Comparison of ENCODE assay signal across 10 cellular contexts in genomic region chr16:89506791-89507191, GRCh38. TPM values are rescaled to one million over a fixed set of nuclear protein-coding genes. Genes with fewer than 3 reads are reported as not detected.
DNase-seq lines count a peak whose midpoint lies in the region; ATAC-seq and TF ChIP-seq lines count a peak whose summit lies in the region.
"Had no signal": no experiment of that assay in that cellular context is flagged by ENCODE, and none has a peak within 500 bp of the region (broad histone marks: within the 10 kb centered on the region; RNA-seq: fewer than 3 reads in every experiment).

No MANE protein-coding gene starts in this region.

- peak overlapping the region; percentile 89 to 95 for H3K27ac ChIP-seq in testis

- 21 to 30% methylated on average over 15 of the region's 15 CpGs for WGBS in testis, 2 donors

- peaks cover 4% of the 10 kb centered on the region for H3K36me3 Mint-ChIP-seq in activated CD4-positive, alpha-beta T cell treated with anti-CD3 and anti-CD28 coated beads for 36 hours (ENCODE audit: low read depth)

- CTCF ChIA-PET in activated CD4-positive, alpha-beta T cell treated with anti-CD3 and anti-CD28 coated beads for 36 hours (lab: Charles Lee): interaction anchor here (0.5 to 1.3 kb wide), 3 partner anchors 60 to 286 kb away, joined by 3 read pairs; no protein-coding TSS in a partner anchor

- peak overlapping the region; percentile 93 for H3K9ac ChIP-seq in iPS-15b (ENCODE audit: low read depth, low read length)

- peak overlapping the region; percentile 90 for H3K4me3 Mint-ChIP-seq in activated CD4-positive, alpha-beta T cell treated with anti-CD3 and anti-CD28 coated beads for 36 hours

- no peaks in the 10 kb centered on the region for H3K9me3 Mint-ChIP-seq in activated CD4-positive, alpha-beta T cell treated with anti-CD3 and anti-CD28 coated beads for 36 hours (ENCODE audit: low read depth)

- H3K27me3 Mint-ChIP-seq in activated CD4-positive, alpha-beta T cell treated with anti-CD3 and anti-CD28 coated beads for 36 hours: no peaks in the 10 kb centered on the region

- peaks cover 9% of the 10 kb centered on the region for H3K27me3 ChIP-seq in iPS-15b (ENCODE audit: control insufficient read depth, insufficient read depth, low read length)
- no peaks in the 10 kb centered on the region for H3K27me3 ChIP-seq in testis
- H3K27me3 ChIP-seq: foreskin keratinocyte had no signal

- no peak for ATAC-seq in activated CD4-positive, alpha-beta T cell treated with anti-CD3 and anti-CD28 coated beads for 36 hours

- DNase-seq in activated CD4-positive, alpha-beta T cell treated with anti-CD3 and anti-CD28 coated beads for 36 hours: peak; percentile 43
- DNase-seq in activated CD4-positive, alpha-beta T cell treated with anti-CD3 and anti-CD28 coated beads for 1 hour: no peak
- peak; percentile 71 for DNase-seq in activated effector memory CD4-positive, alpha-beta T cell treated with anti-CD3 and anti-CD28 coated beads, Interleukin-2, amount 50 U/mL, for 16 hours
- DNase-seq in testis (no peak), D341Med (ENCODE audit: low spot score) (no peak), NCI-H774 (lab: John Stamatoyannopoulos, UW) (no peak), cerebellar nuclear complex (lab: John Stamatoyannopoulos, UW) (no peak)
- DNase-seq: foreskin keratinocyte, MM.1S had no signal

- intact Hi-C loops in activated CD4-positive, alpha-beta T cell treated with anti-CD3 and anti-CD28 coated beads for 36 hours (cut with DNase I, micrococcal nuclease): loop anchor here (2.0 to 10.0 kb wide), 7 partner anchors 174 to 722 kb away; partner anchors contain the start of genes ACSF3 (in 1 of the 2), FANCA (in 1 of the 2) and PIEZO1 (in 1 of the 2)
- intact Hi-C loops in testis (cut with DNase I; ENCODE audit: low total_unique reads): loop anchor here (10.0 kb wide), 1 partner anchor 172 kb away; no protein-coding TSS in a partner anchor

- no peak for TF ChIP-seq CTCF in testis (IDR thresholded peaks at IDR 0.05)

- H3K4me3 ChIP-seq in iPS-15b (ENCODE audit: low read depth, low read length) (peak overlapping the region; percentile 81), testis (peak overlapping the region; percentile 93 to 99)

- no peaks in the 10 kb centered on the region for H3K9me3 ChIP-seq in iPS-15b (ENCODE audit: control insufficient read depth, insufficient read depth, low read length)
- no peaks in the 10 kb centered on the region for H3K9me3 ChIP-seq in testis

- POLR2A ChIA-PET in activated CD4-positive, alpha-beta T cell treated with anti-CD3 and anti-CD28 coated beads for 36 hours (lab: Charles Lee): interaction anchor here (1.1 kb wide), 1 partner anchor 18 kb away, joined by 7 read pairs; no protein-coding TSS in a partner anchor

- H3K36me3 ChIP-seq in iPS-15b (ENCODE audit: control insufficient read depth, insufficient read depth, low read length) (peaks cover 15% of the 10 kb centered on the region), testis (ENCODE audit: low read depth, missing control alignments) (no peaks in the 10 kb centered on the region)

- peaks cover 2% of the 10 kb centered on the region for H3K4me1 ChIP-seq in iPS-15b (ENCODE audit: control insufficient read depth, insufficient read depth, low read length)
- H3K4me1 ChIP-seq in testis: peaks cover 49% of the 10 kb centered on the region

- peak overlapping the region; percentile 97 for H3K27ac Mint-ChIP-seq in activated CD4-positive, alpha-beta T cell treated with anti-CD3 and anti-CD28 coated beads for 36 hours

- TF ChIP-seq POLR2A in testis (IDR thresholded peaks at IDR 0.05): no peak

- peaks cover 31% of the 10 kb centered on the region for H3K4me1 Mint-ChIP-seq in activated CD4-positive, alpha-beta T cell treated with anti-CD3 and anti-CD28 coated beads for 36 hours

RNA-seq across cellular contexts. Expression of gene SPG7, which starts 1.4 kb away (rescaled TPM):
- 10 to 100 TPM; 68.6 to 76.7 TPM for total RNA-seq in activated CD4-positive, alpha-beta T cell treated with anti-CD3 and anti-CD28 coated beads for 36 hours
- 100 to 1,000 TPM; 275 to 307 TPM for total RNA-seq in testis
- 97.9 TPM for polyA plus RNA-seq in testis (ENCODE audit: insufficient read depth, low read depth, low replicate concordance)

RNA-seq across cellular contexts. Expression of gene ANKRD11, which starts 16.4 kb away (rescaled TPM):
- total RNA-seq in activated CD4-positive, alpha-beta T cell treated with anti-CD3 and anti-CD28 coated beads for 36 hours: 100 to 1,000 TPM; 144 to 145 TPM
- total RNA-seq in testis: 100 to 1,000 TPM; 150 to 187 TPM
- polyA plus RNA-seq in testis (ENCODE audit: insufficient read depth, low read depth, low replicate concordance): 49.7 TPM

RNA-seq across cellular contexts. Expression of gene RPL13, which starts 53.7 kb away (rescaled TPM):
- total RNA-seq in activated CD4-positive, alpha-beta T cell treated with anti-CD3 and anti-CD28 coated beads for 36 hours: 1,000 to 10,000 TPM; 2,518 to 3,038 TPM
- 1,000 to 10,000 TPM; 1,952 to 3,862 TPM for total RNA-seq in testis
- 1,947 TPM for polyA plus RNA-seq in testis (ENCODE audit: insufficient read depth, low read depth, low replicate concordance)

Comparison
In these comparisons a context has a peak if more than half of its experiments do, and no peak if none do; other contexts are left out.
1. DNase-seq: peak in activated CD4-positive, alpha-beta T cell treated with anti-CD3 and anti-CD28 coated beads for 36 hours (single experiment) and activated effector memory CD4-positive, alpha-beta T cell treated with anti-CD3 and anti-CD28 coated beads, Interleukin-2, amount 50 U/mL, for 16 hours (single experiment); none in activated CD4-positive, alpha-beta T cell treated with anti-CD3 and anti-CD28 coated beads for 1 hour (single experiment), testis (single experiment), D341Med (single experiment), NCI-H774 (single experiment) and cerebellar nuclear complex (0 of 2).